ENCODE assay signal across 1 cellular context in genomic region chr1:193211539-193211938, GRCh38.
TF ChIP-seq lines count a peak whose summit lies in the region.

No MANE protein-coding gene starts in this region.

TF ChIP-seq in GM12878, 131 proteins besides CTCF, POLR2A, EP300 and RAD21:
- TF ChIP-seq BCL11A (IDR thresholded peaks at IDR 0.05; ENCODE audit: low read depth, low read length) (0 out of 2 replicates have a peak, but pooled peaks have one; percentile 21), NFIC (IDR thresholded peaks at IDR 0.05; ENCODE audit: low read depth, low read length) (peak; percentile 59), ZSCAN29 (IDR thresholded peaks at IDR 0.05) (no peak), JUNB (IDR thresholded peaks at IDR 0.05) (peak; percentile 81), RUNX3 (IDR thresholded peaks at IDR 0.05; ENCODE audit: low read length) (peak; percentile 85), RBBP5 (conservative IDR thresholded peaks at IDR 0.05) (no peak), ATF2 (IDR thresholded peaks at IDR 0.05; ENCODE audit: low read length) (peak; percentile 37; the same call in 1 of the 2 replicates), MLLT1 (IDR thresholded peaks at IDR 0.05) (0 out of 2 replicates have a peak, but pooled peaks have one; percentile 14), HSF1 (IDR thresholded peaks at IDR 0.05; ENCODE audit: low read depth, low read length) (peak; percentile 95), RELB (IDR thresholded peaks at IDR 0.05; ENCODE audit: low read depth) (peak; percentile 50; the same call in 1 of the 2 replicates), FOS (IDR thresholded peaks at IDR 0.05; ENCODE audit: borderline replicate concordance, extremely low read depth, insufficient read length) (no peak), EED (IDR thresholded peaks at IDR 0.05; ENCODE audit: low read depth) (peak; percentile 38; the same call in 1 of the 2 replicates), IKZF2 (IDR thresholded peaks at IDR 0.05) (peak; percentile 52 to 57; a peak in 2 of 4 replicates), E2F8 (IDR thresholded peaks at IDR 0.05; ENCODE audit: low read depth, partially characterized antibody) (no peak)
TF ChIP-seq in GM12878: peak in this region for 10.
